Comparison of ENCODE assay signal across 10 cellular contexts in the genomic region with DNA sequence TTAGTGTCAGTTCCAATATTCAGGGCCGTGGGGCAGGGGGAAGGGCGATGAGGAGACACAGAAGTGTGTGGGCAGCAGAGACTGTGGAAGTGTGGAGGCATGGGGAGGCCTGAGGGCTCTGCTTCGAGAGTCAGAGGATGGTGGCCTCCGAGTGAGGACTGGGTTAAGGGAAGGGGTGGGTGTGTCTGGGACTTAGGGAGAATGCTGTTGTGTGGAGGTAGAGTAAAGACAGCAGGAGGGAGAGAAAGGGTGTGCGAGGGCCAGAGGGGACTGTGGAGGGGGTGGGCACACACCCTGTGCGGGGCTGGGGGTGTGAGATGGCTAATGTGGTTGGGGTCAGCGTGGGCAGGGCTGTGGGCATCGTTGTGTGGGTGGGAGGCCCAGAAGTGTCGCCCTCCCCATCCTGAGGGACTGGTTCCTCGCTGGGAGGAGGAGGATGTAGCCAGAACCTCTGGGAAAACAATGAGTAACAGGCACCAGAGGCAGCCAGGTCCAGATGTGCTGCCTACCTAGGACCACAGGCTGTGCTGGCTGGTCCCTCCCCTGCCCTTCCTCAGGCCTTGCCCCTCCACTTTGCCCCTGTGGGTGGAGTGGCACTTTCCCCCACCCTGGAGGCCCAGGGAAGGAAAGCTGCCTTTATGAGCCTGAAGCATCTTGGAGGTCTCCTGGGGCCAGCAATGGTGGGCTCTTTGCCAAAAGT. TPM values are rescaled to one million over a fixed set of nuclear protein-coding genes. Genes with fewer than 3 reads are reported as not detected.
DNase-seq lines count a peak whose midpoint lies in the region; ATAC-seq and TF ChIP-seq lines count a peak whose summit lies in the region.
"Had no signal": no experiment of that assay in that cellular context is flagged by ENCODE, and none has a peak within 500 bp of the region (broad histone marks: within the 10 kb centered on the region; RNA-seq: fewer than 3 reads in every experiment).

No MANE protein-coding gene starts in this region.

- no peak overlapping the region for H3K23ac ChIP-seq in H9 (ENCODE audit: insufficient read length, low read depth, low read length)
- H3K23ac ChIP-seq in trophoblast cell (ENCODE audit: low read length): no peak overlapping the region

- H3K4me2 ChIP-seq in H9 (ENCODE audit: insufficient read depth, insufficient read length, low read length) (no peak overlapping the region), trophoblast cell (ENCODE audit: low read length) (no peak overlapping the region), mammary epithelial cell (ENCODE audit: insufficient read depth, low read depth, low read length) (no peak overlapping the region)

- no CpG with 5 or more reads among the region's 10 CpGs for WGBS in H9 (ENCODE audit: extremely low coverage, insufficient read length, low lambda C conversion rate)
- no CpG with 5 or more reads among the region's 10 CpGs for WGBS in trophoblast cell (ENCODE audit: extremely low coverage, insufficient coverage, insufficient read length)
- WGBS in mammary epithelial cell (ENCODE audit: low coverage, missing lambda C conversion rate): 70% methylated on average over 6 of the region's 10 CpGs
- 80% methylated on average over 10 of the region's 10 CpGs for WGBS in prostate gland

- H3K18ac ChIP-seq in H9 (ENCODE audit: insufficient read length, low read depth, low read length) (no peak overlapping the region), trophoblast cell (ENCODE audit: low read length) (no peak overlapping the region)

- no peaks in the 10 kb centered on the region for H3K79me2 ChIP-seq in H9 (ENCODE audit: insufficient read depth, low read length)
- H3K79me2 ChIP-seq in trophoblast cell (ENCODE audit: control insufficient read depth, insufficient read depth, low read length, poor library complexity): peaks cover 4% of the 10 kb centered on the region
- peaks cover 14% of the 10 kb centered on the region for H3K79me2 ChIP-seq in mammary epithelial cell (ENCODE audit: insufficient read depth, low read length)

- H3K36me3 Mint-ChIP-seq in H9 (ENCODE audit: insufficient read depth in 1 of 3, low read depth in 3 of 3): peaks cover 0 to 2% (median 2%) of the 10 kb centered on the region in 3 experiments; a peak in 3 of 7 replicates
- H3K36me3 Mint-ChIP-seq in activated naive CD8-positive, alpha-beta T cell treated with anti-CD3 and anti-CD28 coated beads for 36 hours: peaks cover 20% of the 10 kb centered on the region

- no peaks in the 10 kb centered on the region for H3K79me1 ChIP-seq in H9 (ENCODE audit: insufficient read depth, low read depth, low read length, poor library complexity, severe bottlenecking)
- peaks cover 9% of the 10 kb centered on the region for H3K79me1 ChIP-seq in trophoblast cell (ENCODE audit: low read length)

- H3K4me3 ChIP-seq in trophoblast cell (ENCODE audit: low read depth, low read length) (peak overlapping the region; percentile 10), mammary epithelial cell (replicated peaks in 1 of 3; ENCODE audit: insufficient read depth in 1 of 3, low read depth in 2 of 3, low read length in 3 of 3) (no peak overlapping the region), prostate gland (no peak overlapping the region)

- no peak overlapping the region for H3K27ac ChIP-seq in H9 (ENCODE audit: insufficient read length, low read depth, low read length)
- no peak overlapping the region for H3K27ac ChIP-seq in trophoblast cell (ENCODE audit: low read depth, low read length)
- no peak overlapping the region for H3K27ac ChIP-seq in mammary epithelial cell (ENCODE audit: insufficient read depth, low read depth, low read length)
- no peak overlapping the region for H3K27ac ChIP-seq in prostate gland

- H3K9ac ChIP-seq in H9 (ENCODE audit: extremely low read depth, insufficient read length, low read length) (no peak overlapping the region), trophoblast cell (ENCODE audit: low read length) (no peak overlapping the region), mammary epithelial cell (ENCODE audit: insufficient read depth, low read length) (no peak overlapping the region)

- H3K27me3 Mint-ChIP-seq in H9 (ENCODE audit: low read depth): no peaks in the 10 kb centered on the region; the same call in 1 of the 2 replicates
- no peaks in the 10 kb centered on the region for H3K27me3 Mint-ChIP-seq in activated naive CD8-positive, alpha-beta T cell treated with anti-CD3 and anti-CD28 coated beads for 36 hours

- peak; percentile 28 for DNase-seq in activated CD4-positive, alpha-beta T cell treated with anti-CD3 and anti-CD28 coated beads for 48 hours
- no peak for DNase-seq in activated CD4-positive, alpha-beta T cell treated with anti-CD3 and anti-CD28 coated beads, Interleukin-2, amount 50 U/mL, for 1 hour
- DNase-seq in H9 (no peak), trophoblast cell (no peak), mammary epithelial cell (no peak), prostate gland (ENCODE audit: low spot score) (no peak)
- no peak for DNase-seq in activated naive CD8-positive, alpha-beta T cell treated with anti-CD3 and anti-CD28 coated beads for 36 hours
- DNase-seq: NCI-H526 treated with DMSO at 0.1 percent for 48 hours, SIG-M5 had no signal

- H2BK120ac ChIP-seq in H9 (ENCODE audit: low read depth, low read length, poor library complexity, severe bottlenecking): no peak overlapping the region
- no peak overlapping the region for H2BK120ac ChIP-seq in trophoblast cell (ENCODE audit: insufficient read depth, low read length, poor library complexity)

- CTCF ChIA-PET in mammary epithelial cell (lab: Charles Lee; ENCODE audit: low non-redundant PET): no interaction called here

- H3K9me3 Mint-ChIP-seq in H9: no peaks in the 10 kb centered on the region; a peak in 1 of 5 replicates
- H3K9me3 Mint-ChIP-seq in activated naive CD8-positive, alpha-beta T cell treated with anti-CD3 and anti-CD28 coated beads for 36 hours: no peaks in the 10 kb centered on the region

- no peak overlapping the region for H2BK15ac ChIP-seq in H9 (ENCODE audit: low read depth, low read length)

- H3K14ac ChIP-seq in H9 (ENCODE audit: insufficient read depth, low read length) (peak overlapping the region; percentile 28; the same call in 1 of the 2 replicates), trophoblast cell (ENCODE audit: low read length) (no peak overlapping the region)

- no peaks in the 10 kb centered on the region for H4K20me1 ChIP-seq in H9 (ENCODE audit: control insufficient read depth, insufficient read depth, insufficient read length)
- H4K20me1 ChIP-seq in mammary epithelial cell (ENCODE audit: insufficient read depth, low read length): no peaks in the 10 kb centered on the region

- no peak overlapping the region for H4K5ac ChIP-seq in H9 (ENCODE audit: insufficient read length, low read depth, low read length)

- no peak for TF ChIP-seq POLR2A in prostate gland (IDR thresholded peaks at IDR 0.05)

- H2BK20ac ChIP-seq in H9 (ENCODE audit: low read depth, low read length, poor library complexity, severe bottlenecking): no peak overlapping the region

- H3K9me3 ChIP-seq in H9 (ENCODE audit: control insufficient read depth, low read depth, low read length) (no peaks in the 10 kb centered on the region), trophoblast cell (ENCODE audit: insufficient read depth, low read depth, low read length) (no peaks in the 10 kb centered on the region), mammary epithelial cell (replicated peaks; ENCODE audit: insufficient read depth, low read length) (no peaks in the 10 kb centered on the region), prostate gland (no peaks in the 10 kb centered on the region)

- H2AFZ ChIP-seq in H9 (ENCODE audit: low read length) (no peak overlapping the region), trophoblast cell (ENCODE audit: insufficient read depth, low read length, poor library complexity) (no peak overlapping the region), mammary epithelial cell (ENCODE audit: low read depth, low read length) (no peak overlapping the region)

- BruUV-seq in mammary epithelial cell (replicated peaks; lab: Mats Ljungman, UMichigan): no TSS peak

- peak overlapping the region in 2 of 3 experiments; percentile 5 to 16; a peak in 4 of 7 replicates for H3K27ac Mint-ChIP-seq in H9
- peak overlapping the region; percentile 87 for H3K27ac Mint-ChIP-seq in activated naive CD8-positive, alpha-beta T cell treated with anti-CD3 and anti-CD28 coated beads for 36 hours

- H3K4ac ChIP-seq in H9 (ENCODE audit: low read depth, low read length): no peak overlapping the region
- no peak overlapping the region for H3K4ac ChIP-seq in trophoblast cell (ENCODE audit: low read depth, low read length)

- in situ Hi-C loops in mammary epithelial cell (cut with MboI; ENCODE audit: low sequenced_read_pairs in 2 of 2): no loop called here

- TF ChIP-seq CTCF in H9 (conservative IDR thresholded peaks at IDR 0.05): no peak
- no peak for TF ChIP-seq CTCF in mammary epithelial cell (conservative IDR thresholded peaks at IDR 0.05 in 1 of 2, IDR thresholded peaks at IDR 0.05 in 1 of 2; ENCODE audit: extremely low read depth in 1 of 2, insufficient read depth in 1 of 2, low read depth in 1 of 2, low read length in 2 of 2)
- no peak for TF ChIP-seq CTCF in prostate gland (IDR thresholded peaks at IDR 0.05)

- peaks cover 43 to 50% of the 10 kb centered on the region in 2 experiments for H3K4me1 Mint-ChIP-seq in H9
- peaks cover 48% of the 10 kb centered on the region for H3K4me1 Mint-ChIP-seq in activated naive CD8-positive, alpha-beta T cell treated with anti-CD3 and anti-CD28 coated beads for 36 hours

- no peak overlapping the region for H2BK5ac ChIP-seq in H9 (ENCODE audit: insufficient read length, low read length)
- H2BK5ac ChIP-seq in trophoblast cell (ENCODE audit: low read depth, low read length, poor library complexity): no peak overlapping the region

- no peak for ATAC-seq in HG03135 (IDR thresholded peaks at IDR 0.05; ENCODE audit: unreplicated experiment)

- H4K91ac ChIP-seq in H9 (ENCODE audit: insufficient read length, low read depth, low read length) (no peak overlapping the region), trophoblast cell (ENCODE audit: low read depth, low read length) (no peak overlapping the region)

- H2BK12ac ChIP-seq in H9 (ENCODE audit: insufficient read length, low read depth, low read length): no peak overlapping the region
- no peak overlapping the region for H2BK12ac ChIP-seq in trophoblast cell (ENCODE audit: low read length)

- H3K27me3 ChIP-seq in H9 (ENCODE audit: insufficient read depth, low read length): no peaks in the 10 kb centered on the region
- H3K27me3 ChIP-seq in trophoblast cell (ENCODE audit: insufficient read depth, low read length): no peaks in the 10 kb centered on the region
- no peaks in the 10 kb centered on the region for H3K27me3 ChIP-seq in mammary epithelial cell (ENCODE audit: insufficient read depth, low read length)
- H3K27me3 ChIP-seq in prostate gland (replicated peaks; ENCODE audit: insufficient read depth): no peaks in the 10 kb centered on the region

- H3K4me1 ChIP-seq in H9 (ENCODE audit: insufficient read depth, low read length) (peaks cover 6% of the 10 kb centered on the region; the same call in 1 of the 2 replicates), trophoblast cell (ENCODE audit: control insufficient read depth in 1 of 2, insufficient read depth in 2 of 2, low read length in 2 of 2) (peaks cover 4 to 8% of the 10 kb centered on the region in 2 experiments), mammary epithelial cell (ENCODE audit: insufficient read depth, low read length) (peaks cover 7% of the 10 kb centered on the region), prostate gland (replicated peaks) (no peaks in the 10 kb centered on the region)

- H4K8ac ChIP-seq in H9 (replicated peaks; ENCODE audit: insufficient read length, low read depth, low read length) (no peak overlapping the region), trophoblast cell (ENCODE audit: low read depth, low read length) (no peak overlapping the region)

- no peaks in the 10 kb centered on the region for H3K36me3 ChIP-seq in trophoblast cell (ENCODE audit: control insufficient read depth in 1 of 2, insufficient read depth in 2 of 2, low read length in 2 of 2)
- H3K36me3 ChIP-seq in mammary epithelial cell (ENCODE audit: insufficient read depth, low read length): no peaks in the 10 kb centered on the region
- no peaks in the 10 kb centered on the region for H3K36me3 ChIP-seq in prostate gland

- dilution Hi-C loops in mammary epithelial cell (cut with HindIII; ENCODE audit: low sequenced_read_pairs): loop anchor here (5.0 kb wide), 2 partner anchors 63 to 213 kb away; a partner anchor contains a TSS

- H3K4me3 Mint-ChIP-seq in H9: no peak overlapping the region; a peak in 1 of 5 replicates
- H3K4me3 Mint-ChIP-seq in activated naive CD8-positive, alpha-beta T cell treated with anti-CD3 and anti-CD28 coated beads for 36 hours: peak overlapping the region; percentile 65

- H3T11ph ChIP-seq in H9 (ENCODE audit: low read length): no peak overlapping the region

- no peak overlapping the region for H2AK5ac ChIP-seq in H9 (ENCODE audit: insufficient read length, low read length)
- no peak overlapping the region for H2AK5ac ChIP-seq in trophoblast cell (ENCODE audit: low read length)

- H3K56ac ChIP-seq in H9 (ENCODE audit: insufficient read length, low read depth, low read length): no peak overlapping the region

- H4K12ac ChIP-seq in trophoblast cell (ENCODE audit: low read depth, low read length): no peak overlapping the region

- intact Hi-C loops in mammary epithelial cell (cut with micrococcal nuclease): loop anchor here (5.0 kb wide), 1 partner anchor 203 kb away; a partner anchor contains a TSS
- intact Hi-C loops in prostate gland (cut with DNase I): loop anchor here (5.0 kb wide), 1 partner anchor 43 kb away; no protein-coding TSS in a partner anchor

- peaks cover 8% of the 10 kb centered on the region for H3K23me2 ChIP-seq in H9 (ENCODE audit: insufficient read length, low read depth, low read length, poor library complexity, severe bottlenecking)

RNA-seq across cellular contexts. Expression of a gene that starts 4.2 kb away (rescaled TPM):
- total RNA-seq in H9 (2021): 17.3 and 20.9 TPM in 2 replicates
- 10 to 100 TPM; 51.1 to 55.4 TPM for total RNA-seq in activated naive CD8-positive, alpha-beta T cell treated with anti-CD3 and anti-CD28 coated beads for 36 hours
- 7.7 and 7.9 TPM in 2 replicates for polyA plus RNA-seq in trophoblast cell (2013)
- 10 to 100 TPM; 10.2 to 17.1 TPM for total RNA-seq in mammary epithelial cell
- polyA plus RNA-seq in mammary epithelial cell: 10.3 TPM
- polyA minus RNA-seq in mammary epithelial cell: 22.0 TPM
- total RNA-seq in prostate gland: 10 to 100 TPM; 34.8 to 53.5 TPM

RNA-seq across cellular contexts. Expression of a gene that starts 4.4 kb away (rescaled TPM):
- total RNA-seq in H9 (2021) (37.5 and 43.6 TPM in 2 replicates), mammary epithelial cell (10 to 100 TPM; 25.3 to 33.6 TPM), prostate gland (10 to 100 TPM; 63.7 to 76.8 TPM)
- 10 to 100 TPM; 66.3 to 68.2 TPM for total RNA-seq in activated naive CD8-positive, alpha-beta T cell treated with anti-CD3 and anti-CD28 coated beads for 36 hours
- 31.9 and 33.2 TPM in 2 replicates for polyA plus RNA-seq in trophoblast cell (2013)
- polyA plus RNA-seq in mammary epithelial cell: 41.9 TPM
- polyA minus RNA-seq in mammary epithelial cell: 15.3 TPM

RNA-seq across cellular contexts. Expression of a gene that starts 15.5 kb away (rescaled TPM):
- total RNA-seq in H9 (2021): 57.0 and 60.1 TPM in 2 replicates
- total RNA-seq in activated naive CD8-positive, alpha-beta T cell treated with anti-CD3 and anti-CD28 coated beads for 36 hours: 10 to 100 TPM; 42.6 to 42.8 TPM
- polyA plus RNA-seq in trophoblast cell (2013): 35.3 and 36.4 TPM in 2 replicates
- 10 to 100 TPM; 43.0 to 52.0 TPM for total RNA-seq in mammary epithelial cell
- polyA plus RNA-seq in mammary epithelial cell: 70.2 TPM
- 27.9 TPM for polyA minus RNA-seq in mammary epithelial cell
- total RNA-seq in prostate gland: 10 to 100 TPM; 37.1 to 41.2 TPM

RNA-seq across cellular contexts. Expression of a gene that starts 36.5 kb away (rescaled TPM):
- total RNA-seq in H9 (2021) (18.1 and 18.7 TPM in 2 replicates), mammary epithelial cell (10 to 100 TPM; 19.7 to 29.2 TPM), prostate gland (10 to 100 TPM; 31.4 to 35.7 TPM)
- 10 to 100 TPM; 18.7 to 19.8 TPM for total RNA-seq in activated naive CD8-positive, alpha-beta T cell treated with anti-CD3 and anti-CD28 coated beads for 36 hours
- 22.8 and 25.4 TPM in 2 replicates for polyA plus RNA-seq in trophoblast cell (2013)
- 20.7 TPM for polyA plus RNA-seq in mammary epithelial cell
- 6.5 TPM for polyA minus RNA-seq in mammary epithelial cell
